In genomic region chr1:11058595-11059165, GRCh38 we compare ENCODE assay signal across 8 cellular contexts. TPM values are rescaled to one million over a fixed set of nuclear protein-coding genes. Genes with fewer than 3 reads are reported as not detected.
DNase-seq lines count a peak whose midpoint lies in the region; ATAC-seq and TF ChIP-seq lines count a peak whose summit lies in the region.

No MANE protein-coding gene starts in this region.

- H3K4me3 ChIP-seq in colonic mucosa (peak overlapping the region; percentile 99), neural progenitor cell (peak overlapping the region; percentile 99)

- H3K9ac ChIP-seq in colonic mucosa (ENCODE audit: low read depth in 2 of 2, low read length in 2 of 2), result peak overlapping the region; percentile 79 to 95
- H3K9ac ChIP-seq in neural progenitor cell, result peak overlapping the region; percentile 81

- no peak for DNase-seq in Calu3
- peak; percentile 86 for DNase-seq in NCI-H1105 treated with DMSO at 0.1 percent for 48 hours (lab: John Stamatoyannopoulos, UW)
- DNase-seq in colonic mucosa, result no peak
- no peak for DNase-seq in neural progenitor cell (ENCODE audit: low spot score)
- no peak for DNase-seq in LoVo (ENCODE audit: low spot score)
- no peak for DNase-seq in SK-N-DZ (ENCODE audit: low spot score)
- no peak for DNase-seq in NCI-H1694 (lab: John Stamatoyannopoulos, UW)

- ATAC-seq in HG03039 (IDR thresholded peaks at IDR 0.05; ENCODE audit: unreplicated experiment), result no peak

- intact Hi-C loops in Calu3 (cut with micrococcal nuclease; ENCODE audit: unreplicated experiment) (no loop called here), colonic mucosa (cut with DNase I) (no loop called here)

- H3K36me3 ChIP-seq in colonic mucosa (no peaks in the 10 kb centered on the region), neural progenitor cell (no peaks in the 10 kb centered on the region)

- peak overlapping the region; percentile 99 for H3K4me2 ChIP-seq in neural progenitor cell

- H3K27ac Mint-ChIP-seq in Calu3 (ENCODE audit: unreplicated experiment) (peak overlapping the region; percentile 92), neural progenitor cell (no peak overlapping the region)

- CTCF ChIA-PET in Calu3 (lab: Charles Lee), result interaction anchor here (1.6 kb wide), 1 partner anchor 21 kb away, joined by 9 read pairs; no protein-coding TSS in a partner anchor

- no peaks in the 10 kb centered on the region for H3K27me3 ChIP-seq in colonic mucosa
- no peaks in the 10 kb centered on the region for H3K27me3 ChIP-seq in neural progenitor cell

- H3K27me3 Mint-ChIP-seq in Calu3 (ENCODE audit: unreplicated experiment), result no peaks in the 10 kb centered on the region
- peaks cover 3% of the 10 kb centered on the region for H3K27me3 Mint-ChIP-seq in neural progenitor cell (ENCODE audit: insufficient read depth, low read depth)

- no TSS peak for BruUV-seq in Calu3 (replicated peaks; lab: Mats Ljungman, UMichigan)

- peaks cover 29% of the 10 kb centered on the region for H4K20me1 ChIP-seq in neural progenitor cell (ENCODE audit: low read depth)

- H2AFZ ChIP-seq in neural progenitor cell (replicated peaks), result no peak overlapping the region

- H3K4me1 ChIP-seq in colonic mucosa (no peaks in the 10 kb centered on the region), neural progenitor cell (peaks cover 14% of the 10 kb centered on the region)

- H3K9me3 ChIP-seq in colonic mucosa (no peaks in the 10 kb centered on the region), neural progenitor cell (ENCODE audit: low read depth) (no peaks in the 10 kb centered on the region)

- H3K4me3 Mint-ChIP-seq in Calu3 (ENCODE audit: low read depth, unreplicated experiment) (peak overlapping the region; percentile 97), neural progenitor cell (peak overlapping the region; percentile 96)

- peaks cover 24% of the 10 kb centered on the region for H3F3A ChIP-seq in neural progenitor cell (ENCODE audit: low read depth)

- H3K36me3 Mint-ChIP-seq in Calu3 (ENCODE audit: insufficient read depth, unreplicated experiment) (peaks cover 51% of the 10 kb centered on the region), neural progenitor cell (peaks cover 6% of the 10 kb centered on the region)

- H3K9me3 Mint-ChIP-seq in Calu3 (ENCODE audit: low read depth, unreplicated experiment) (no peaks in the 10 kb centered on the region), neural progenitor cell (no peaks in the 10 kb centered on the region)

- H3K4me1 Mint-ChIP-seq in Calu3 (ENCODE audit: low read depth, unreplicated experiment), result no peaks in the 10 kb centered on the region
- peaks cover 22% of the 10 kb centered on the region for H3K4me1 Mint-ChIP-seq in neural progenitor cell

- no peak for TF ChIP-seq CTCF in Calu3 (IDR thresholded peaks at IDR 0.05; ENCODE audit: unreplicated experiment)
- TF ChIP-seq CTCF in colonic mucosa (IDR thresholded peaks at IDR 0.05), result no peak
- no peak for TF ChIP-seq CTCF in neural progenitor cell (IDR thresholded peaks at IDR 0.05)

- H3K79me2 ChIP-seq in neural progenitor cell (ENCODE audit: low read depth), result peaks cover 37% of the 10 kb centered on the region

- H3K27ac ChIP-seq in colonic mucosa (no peak overlapping the region), neural progenitor cell (no peak overlapping the region)

RNA-seq across cellular contexts. Expression of gene SRM, which starts 1.1 kb away (rescaled TPM):
- total RNA-seq in Calu3 (2022), result 70.5 and 82.7 TPM in 2 replicates
- total RNA-seq in colonic mucosa, result 10 to 100 TPM; 19.8 to 86.2 TPM
- 15.7 and 33.2 TPM in 2 replicates for total RNA-seq in neural progenitor cell (ENCODE audit: low replicate concordance)
- 30.1 and 40.1 TPM in 2 replicates for polyA plus RNA-seq in SK-N-DZ (2014; cell fraction: cytosol; rRNA removed)
- 35.7 and 46.9 TPM in 2 replicates for polyA plus RNA-seq in SK-N-DZ (2014; cell fraction: nucleus; rRNA removed)

RNA-seq across cellular contexts. Expression of gene MASP2, which starts 11.6 kb away (rescaled TPM):
- not detected in 2 replicates for total RNA-seq in Calu3 (2022)
- under 1 TPM in 1 of 2 donors, not detected in 1; 0.32 TPM for total RNA-seq in colonic mucosa
- total RNA-seq in neural progenitor cell (ENCODE audit: low replicate concordance), result 0.09 TPM in 1 of 2 replicates, not detected in the other
- polyA plus RNA-seq in SK-N-DZ (2014; cell fraction: cytosol; rRNA removed), result 0.07 TPM in 1 of 2 replicates, not detected in the other
- polyA plus RNA-seq in SK-N-DZ (2014; cell fraction: nucleus; rRNA removed), result 0.94 TPM in 1 of 2 replicates, not detected in the other

RNA-seq across cellular contexts. Expression of gene EXOSC10, which starts 41.0 kb away (rescaled TPM):
- total RNA-seq in Calu3 (2022), result 50.8 and 56.4 TPM in 2 replicates
- total RNA-seq in colonic mucosa, result 10 to 100 TPM; 48.0 to 55.2 TPM
- 91.7 and 102 TPM in 2 replicates for total RNA-seq in neural progenitor cell (ENCODE audit: low replicate concordance)
- polyA plus RNA-seq in SK-N-DZ (2014; cell fraction: cytosol; rRNA removed), result 67.1 and 76.5 TPM in 2 replicates
- 167 and 174 TPM in 2 replicates for polyA plus RNA-seq in SK-N-DZ (2014; cell fraction: nucleus; rRNA removed)

RNA-seq across cellular contexts. Expression of gene TARDBP, which starts 46.2 kb away (rescaled TPM):
- total RNA-seq in Calu3 (2022) (124 and 130 TPM in 2 replicates), colonic mucosa (100 to 1,000 TPM; 126 to 178 TPM), neural progenitor cell (ENCODE audit: low replicate concordance) (170 and 202 TPM in 2 replicates)
- 49.6 and 68.2 TPM in 2 replicates for polyA plus RNA-seq in SK-N-DZ (2014; cell fraction: cytosol; rRNA removed)
- polyA plus RNA-seq in SK-N-DZ (2014; cell fraction: nucleus; rRNA removed), result 90.3 and 258 TPM in 2 replicates
